ENCODE assay signal across 8 cellular contexts in the genomic region with DNA sequence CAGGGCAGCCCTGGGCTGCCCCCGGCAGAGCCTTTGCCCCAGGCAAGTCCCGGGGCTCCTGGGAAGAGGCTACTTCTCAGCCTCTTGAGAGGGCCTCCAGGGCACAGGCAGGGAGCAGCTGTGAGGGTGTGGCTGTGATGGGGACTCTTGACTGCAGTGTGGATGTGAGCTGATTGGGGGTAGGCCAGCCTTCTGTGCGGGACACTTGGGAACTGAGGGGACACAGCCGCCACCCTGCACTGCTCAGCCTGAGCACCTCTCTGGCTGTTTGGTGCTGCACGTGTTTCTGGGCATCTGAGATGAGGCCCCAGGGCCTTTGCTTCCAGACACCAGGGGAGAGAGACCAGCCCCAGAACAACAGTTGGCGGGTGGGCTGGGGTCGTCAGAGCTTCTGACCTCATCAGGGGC.
DNase-seq lines count a peak whose midpoint lies in the region; ATAC-seq lines count a peak whose summit lies in the region.

No MANE protein-coding gene starts in this region.

- peak overlapping the region in 1 of 2 donors; percentile 41 for H3K4me3 ChIP-seq in muscle layer of duodenum (ENCODE audit: low read depth in 1 of 2, low read length in 2 of 2)

- H3K4me1 Mint-ChIP-seq in activated naive CD8-positive, alpha-beta T cell treated with anti-CD3 and anti-CD28 coated beads, Interleukin-2, amount 50 U/mL, for 24 hours = peaks cover 77% of the 10 kb centered on the region

- H3K27ac Mint-ChIP-seq in activated naive CD8-positive, alpha-beta T cell treated with anti-CD3 and anti-CD28 coated beads, Interleukin-2, amount 50 U/mL, for 24 hours = peak overlapping the region; percentile 91

- no peaks in the 10 kb centered on the region for H3K27me3 Mint-ChIP-seq in activated naive CD8-positive, alpha-beta T cell treated with anti-CD3 and anti-CD28 coated beads, Interleukin-2, amount 50 U/mL, for 24 hours

- H3K9me3 Mint-ChIP-seq in activated naive CD8-positive, alpha-beta T cell treated with anti-CD3 and anti-CD28 coated beads, Interleukin-2, amount 50 U/mL, for 24 hours = no peaks in the 10 kb centered on the region

- H3K27me3 ChIP-seq in muscle layer of duodenum (ENCODE audit: low read depth, low read length) = no peaks in the 10 kb centered on the region

- no peaks in the 10 kb centered on the region for H3K36me3 ChIP-seq in muscle layer of duodenum (ENCODE audit: control insufficient read depth in 1 of 2, insufficient read depth in 2 of 2, low read length in 2 of 2)

- H3K4me3 Mint-ChIP-seq in activated naive CD8-positive, alpha-beta T cell treated with anti-CD3 and anti-CD28 coated beads, Interleukin-2, amount 50 U/mL, for 24 hours = peak overlapping the region; percentile 75

- H3K36me3 Mint-ChIP-seq in activated naive CD8-positive, alpha-beta T cell treated with anti-CD3 and anti-CD28 coated beads, Interleukin-2, amount 50 U/mL, for 24 hours (ENCODE audit: low read depth) = peaks cover 2% of the 10 kb centered on the region

- peaks cover 15 to 72% of the 10 kb centered on the region in 2 donors for H3K4me1 ChIP-seq in muscle layer of duodenum (ENCODE audit: control insufficient read depth in 1 of 2, insufficient read depth in 2 of 2, low read length in 2 of 2)

- peak overlapping the region; percentile 79 for H3K27ac ChIP-seq in muscle layer of duodenum (ENCODE audit: low read length)

- no peaks in the 10 kb centered on the region for H3K9me3 ChIP-seq in muscle layer of duodenum (ENCODE audit: control insufficient read depth in 1 of 2, low read length in 2 of 2)

- ATAC-seq in GM18502 (IDR thresholded peaks at IDR 0.05; ENCODE audit: poor library complexity, unreplicated experiment) = peak; percentile 36
- peak; percentile 22 for ATAC-seq in HG02870 (IDR thresholded peaks at IDR 0.05; ENCODE audit: unreplicated experiment)
- peak; percentile 53 for ATAC-seq in activated naive CD8-positive, alpha-beta T cell treated with anti-CD3 and anti-CD28 coated beads, Interleukin-2, amount 50 U/mL, for 24 hours
- no peak for ATAC-seq in GM19467 (IDR thresholded peaks at IDR 0.05; ENCODE audit: unreplicated experiment)

- DNase-seq in activated naive CD8-positive, alpha-beta T cell treated with anti-CD3 and anti-CD28 coated beads, Interleukin-2, amount 50 U/mL, for 24 hours = no peak
- DNase-seq in NCI-H82 treated with DMSO at 0.1 percent for 48 hours (lab: John Stamatoyannopoulos, UW; ENCODE audit: unreplicated experiment) = no peak
- no peak for DNase-seq in GM03348 (ENCODE audit: low spot score)
- no peak for DNase-seq in NCI-H510A treated with DMSO at 0.1 percent for 48 hours (lab: John Stamatoyannopoulos, UW)
